Comparison of ENCODE assay signal across 8 cellular contexts in genomic region chr6:26055670-26056582, GRCh38. TPM values are rescaled to one million over a fixed set of nuclear protein-coding genes. Genes with fewer than 3 reads are reported as not detected.
A peak's percentile ranks its signal among the peaks of the same experiment; 100 is the strongest.
DNase-seq lines count a peak whose midpoint lies in the region; ATAC-seq and TF ChIP-seq lines count a peak whose summit lies in the region.

No MANE protein-coding gene starts in this region.

- 0% methylated on average over 51 of the region's 51 CpGs for WGBS in psoas muscle, 3 donors

- H3K9me3 Mint-ChIP-seq in T-cell = no peaks in the 10 kb centered on the region

- POLR2A ChIA-PET in T-cell (lab: Charles Lee) = interaction anchor here (0.5 to 2.9 kb wide), 26 partner anchors 10 to 1782 kb away, joined by 3 to 43 read pairs (median 6); a partner anchor contains a TSS

- H3K27me3 ChIP-seq in psoas muscle (ENCODE audit: insufficient read depth in 3 of 3, low read length in 2 of 3) (no peaks in the 10 kb centered on the region), uterus (no peaks in the 10 kb centered on the region)

- peak; percentile 88 for DNase-seq in NCI-H146 (lab: John Stamatoyannopoulos, UW)
- peak; percentile 71 to 91 (median 84) for DNase-seq in T-cell
- DNase-seq in left ventricle myocardium superior = peak; percentile 93
- peak; percentile 86 to 95 for DNase-seq in psoas muscle
- DNase-seq in uterus = peak; percentile 91 to 92

- H3K4me1 ChIP-seq in psoas muscle (peaks cover 7% of the 10 kb centered on the region), uterus (no peaks in the 10 kb centered on the region)

- H3K36me3 ChIP-seq in psoas muscle (ENCODE audit: insufficient read depth in 1 of 2, low read depth in 1 of 2) (no peaks in the 10 kb centered on the region), uterus (no peaks in the 10 kb centered on the region)

- intact Hi-C loops in left ventricle myocardium superior (cut with micrococcal nuclease) = loop anchor here (5.0 kb wide), 1 partner anchor 46 kb away; a partner anchor contains a TSS
- intact Hi-C loops in psoas muscle (cut with DNase I) = loop anchor here (1.0 to 10.0 kb wide), 2 partner anchors 101 to 229 kb away; a partner anchor contains a TSS
- intact Hi-C loops in uterus (cut with DNase I; ENCODE audit: low total_unique reads) = no loop called here

- CTCF ChIA-PET in T-cell (lab: Charles Lee) = interaction anchor here in 1 of 2 donors (0.5 to 2.2 kb wide), 9 partner anchors 12 to 48 kb away, joined by 3 to 19 read pairs (median 3); partner anchors contain the start of gene HFE

- H3K9me3 ChIP-seq in psoas muscle (no peaks in the 10 kb centered on the region), uterus (no peaks in the 10 kb centered on the region)

- no peak for TF ChIP-seq CTCF in psoas muscle (IDR thresholded peaks at IDR 0.05)
- peak in 1 of 4 experiments; percentile 15 for TF ChIP-seq CTCF in uterus (IDR thresholded peaks at IDR 0.05)

- H3K4me1 Mint-ChIP-seq in T-cell = peaks cover 21 to 26% (median 23%) of the 10 kb centered on the region in 3 donors

- peak overlapping the region; percentile 95 to 97 (median 96) for H3K4me3 Mint-ChIP-seq in T-cell

- H3K4me3 ChIP-seq in psoas muscle (peak overlapping the region; percentile 85), uterus (peak overlapping the region; percentile 62 to 68)

- TF ChIP-seq POLR2A in uterus (IDR thresholded peaks at IDR 0.05) = peak; percentile 90 to 97

- peak overlapping the region; percentile 97 to 100 for H3K27ac Mint-ChIP-seq in T-cell

- H3K36me3 Mint-ChIP-seq in T-cell = no peaks in the 10 kb centered on the region

- no peaks in the 10 kb centered on the region for H3K27me3 Mint-ChIP-seq in T-cell

- peak overlapping the region; percentile 78 for H3K27ac ChIP-seq in angular gyrus (ENCODE audit: low read depth, low read length)
- peak overlapping the region; percentile 95 for H3K27ac ChIP-seq in psoas muscle
- H3K27ac ChIP-seq in uterus = peak overlapping the region; percentile 94 to 96

- ATAC-seq in GM18498 (IDR thresholded peaks at IDR 0.05; ENCODE audit: unreplicated experiment) (peak; percentile 80), HG02870 (IDR thresholded peaks at IDR 0.05; ENCODE audit: unreplicated experiment) (peak; percentile 70), T-cell (replicated peaks in 1 of 4) (peak; percentile 76 to 86 (median 83)), left ventricle myocardium superior (peak; percentile 95), psoas muscle (peak; percentile 92 to 93 (median 92))

RNA-seq across cellular contexts. Expression of gene HFE, which starts 31.3 kb away (rescaled TPM):
- total RNA-seq in T-cell (1 to 10 TPM; 1.0 to 2.4 (median 1.8) TPM), left ventricle myocardium superior (4.5 TPM), psoas muscle (1 to 10 TPM in 3 of 4 donors, under 1 TPM in 1; 0.99 to 2.7 (median 1.6) TPM), uterus (1 to 10 TPM; 1.2 to 8.4 (median 6.2) TPM)
- polyA plus RNA-seq in psoas muscle = 1 to 10 TPM in 1 of 3 donors, under 1 TPM in 2; 0.32 to 1.2 (median 0.40) TPM

Comparison
In these comparisons a context has a peak if more than half of its experiments do, and no peak if none do; other contexts are left out.
1. Peak in every context shown above with its lines: DNase-seq, ATAC-seq, H3K4me3 ChIP-seq and H3K27ac ChIP-seq.